ENCODE assay signal across 1 cellular context in genomic region chr17:81967244-81967532, GRCh38.
TF ChIP-seq lines count a peak whose summit lies in the region.

No MANE protein-coding gene starts in this region.

TF ChIP-seq in HepG2, 621 proteins besides CTCF, POLR2A, EP300 and RAD21:
- TF ChIP-seq ARID5B (CRISPR knock-in tag; IDR thresholded peaks at IDR 0.05) (no peak), ZNF703 (CRISPR knock-in tag; IDR thresholded peaks at IDR 0.05; ENCODE audit: borderline replicate concordance) (peak; percentile 17; the same call in 1 of the 2 replicates), ZNF75D (CRISPR knock-in tag; IDR thresholded peaks at IDR 0.05; ENCODE audit: borderline replicate concordance) (0 out of 2 replicates have a peak, but pooled peaks have one; percentile 14), KDM5B (CRISPR knock-in tag; IDR thresholded peaks at IDR 0.05; ENCODE audit: borderline replicate concordance) (no peak), ZNF546 (CRISPR knock-in tag; conservative IDR thresholded peaks at IDR 0.05) (peak; percentile 91), SKI (IDR thresholded peaks at IDR 0.05; ENCODE audit: partially characterized antibody) (no peak), ZNF350 (CRISPR knock-in tag; IDR thresholded peaks at IDR 0.05; ENCODE audit: borderline replicate concordance, low read depth) (0 out of 2 replicates have a peak, but pooled peaks have one; percentile 43), TMF1 (CRISPR knock-in tag; IDR thresholded peaks at IDR 0.05; ENCODE audit: low read depth) (0 out of 2 replicates have a peak, but pooled peaks have one; percentile 14), EEA1 (CRISPR knock-in tag; IDR thresholded peaks at IDR 0.05; ENCODE audit: borderline replicate concordance) (0 out of 2 replicates have a peak, but pooled peaks have one; percentile 24), ZSCAN30 (CRISPR knock-in tag; IDR thresholded peaks at IDR 0.05) (peak; percentile 13; the same call in 1 of the 2 replicates), ZNF724P (CRISPR knock-in tag; IDR thresholded peaks at IDR 0.05; ENCODE audit: borderline replicate concordance) (peak; percentile 20; the same call in 1 of the 2 replicates), YEATS2 (CRISPR knock-in tag; IDR thresholded peaks at IDR 0.05; ENCODE audit: borderline replicate concordance) (no peak), GLMP (CRISPR knock-in tag; IDR thresholded peaks at IDR 0.05; ENCODE audit: borderline replicate concordance) (no peak), SMYD3 (CRISPR knock-in tag; IDR thresholded peaks at IDR 0.05) (peak; percentile 7; the same call in 1 of the 2 replicates), RBFOX2 (IDR thresholded peaks at IDR 0.05; ENCODE audit: low read depth, low read length) (peak; percentile 50), IRX3 (CRISPR knock-in tag; IDR thresholded peaks at IDR 0.05; ENCODE audit: borderline replicate concordance, low read depth) (peak; percentile 39; the same call in 1 of the 2 replicates), PTBP1 (IDR thresholded peaks at IDR 0.05; ENCODE audit: low read depth, low read length, poor library complexity, severe bottlenecking) (peak; percentile 12), GZF1 (CRISPR knock-in tag; IDR thresholded peaks at IDR 0.05) (0 out of 2 replicates have a peak, but pooled peaks have one; percentile 19), ZNF17 (CRISPR knock-in tag; IDR thresholded peaks at IDR 0.05) (peak; percentile 80), ZFP41 (CRISPR knock-in tag; IDR thresholded peaks at IDR 0.05; ENCODE audit: borderline replicate concordance) (0 out of 2 replicates have a peak, but pooled peaks have one; percentile 5), SP2 (CRISPR knock-in tag; IDR thresholded peaks at IDR 0.05) (0 out of 2 replicates have a peak, but pooled peaks have one; percentile 15), POLR2G (IDR thresholded peaks at IDR 0.05; ENCODE audit: low read depth, low read length) (peak; percentile 12), PRMT3 (CRISPR knock-in tag; IDR thresholded peaks at IDR 0.05; ENCODE audit: borderline replicate concordance, low read depth) (no peak), THAP9 (CRISPR knock-in tag; IDR thresholded peaks at IDR 0.05; ENCODE audit: borderline replicate concordance) (peak; percentile 74; the same call in 1 of the 2 replicates), E2F2 (CRISPR knock-in tag; IDR thresholded peaks at IDR 0.05; ENCODE audit: borderline replicate concordance) (no peak), ZNF18 (CRISPR knock-in tag; IDR thresholded peaks at IDR 0.05; ENCODE audit: insufficient replicate concordance) (peak; percentile 50), ZNF253 (CRISPR knock-in tag; IDR thresholded peaks at IDR 0.05; ENCODE audit: borderline replicate concordance) (0 out of 2 replicates have a peak, but pooled peaks have one; percentile 1), ZNF446 (CRISPR knock-in tag; IDR thresholded peaks at IDR 0.05) (no peak), DMAP1 (CRISPR knock-in tag; IDR thresholded peaks at IDR 0.05) (peak; percentile 11; the same call in 1 of the 2 replicates), FOXO4 (CRISPR knock-in tag; conservative IDR thresholded peaks at IDR 0.05) (no peak), NCOA1 (CRISPR knock-in tag; IDR thresholded peaks at IDR 0.05) (no peak), HIVEP1 (CRISPR knock-in tag; IDR thresholded peaks at IDR 0.05) (0 out of 2 replicates have a peak, but pooled peaks have one; percentile 5), UBTF (CRISPR knock-in tag; IDR thresholded peaks at IDR 0.05) (0 out of 2 replicates have a peak, but pooled peaks have one; percentile 24), ETS1 (CRISPR knock-in tag; IDR thresholded peaks at IDR 0.05) (0 out of 2 replicates have a peak, but pooled peaks have one; percentile 1), FUBP1 (CRISPR knock-in tag; IDR thresholded peaks at IDR 0.05; ENCODE audit: borderline replicate concordance) (peak; percentile 1; the same call in 1 of the 2 replicates), TBL1XR1 (IDR thresholded peaks at IDR 0.05; ENCODE audit: borderline replicate concordance, low read length, partially characterized antibody) (peak; percentile 8)
TF ChIP-seq in HepG2: peak in this region for 26.
